In genomic region chr12:8629486-8630033, GRCh38 we compare ENCODE assay signal across 8 cellular contexts. TPM values are rescaled to one million over a fixed set of nuclear protein-coding genes. Genes with fewer than 3 reads are reported as not detected.
DNase-seq lines count a peak whose midpoint lies in the region; ATAC-seq and TF ChIP-seq lines count a peak whose summit lies in the region.

No MANE protein-coding gene starts in this region.

- CTCF ChIA-PET in activated naive CD4-positive, alpha-beta T cell treated with anti-CD3 and anti-CD28 coated beads, Interleukin-2, amount 10 ng/mL, durations not matched to agents 7 days and 5 days (lab: Charles Lee): interaction anchor here (1.2 kb wide), 1 partner anchor 17 kb away, joined by 3 read pairs; the partner anchor contains the start of gene AICDA

- DNase-seq in natural killer cell treated with Interleukin-12 subunit alpha and Interleukin-12 subunit beta and Interleukin-15 and Interleukin-18, amount 100 ng/mL, for 72 hours (ENCODE audit: low spot score): no peak
- DNase-seq in natural killer cell: no peak
- no peak for DNase-seq in GDM1 (lab: John Stamatoyannopoulos, UW)
- DNase-seq in lower lobe of right lung: no peak
- no peak for DNase-seq in HPDE6-E6E7 (ENCODE audit: extremely low spot score)
- no peak for DNase-seq in activated naive CD4-positive, alpha-beta T cell treated with anti-CD3 and anti-CD28 coated beads, Interleukin-2, amount 10 ng/mL, durations not matched to agents 7 days and 5 days

- no peak for TF ChIP-seq CTCF in natural killer cell (IDR thresholded peaks at IDR 0.05)
- no peak for TF ChIP-seq CTCF in lower lobe of right lung (IDR thresholded peaks at IDR 0.05)

- H3K4me3 ChIP-seq in lower lobe of right lung: no peak overlapping the region

- H3K36me3 ChIP-seq in lower lobe of right lung: no peaks in the 10 kb centered on the region

- no peaks in the 10 kb centered on the region for H3K27me3 ChIP-seq in lower lobe of right lung (ENCODE audit: low read depth)

- H3K27me3 Mint-ChIP-seq in natural killer cell treated with Interleukin-12 subunit alpha and Interleukin-12 subunit beta and Interleukin-15 and Interleukin-18, amount 100 ng/mL, for 72 hours: peaks cover 6 to 14% of the 10 kb centered on the region in 2 donors
- H3K27me3 Mint-ChIP-seq in natural killer cell (ENCODE audit: low read depth in 2 of 2): peaks cover 0 to under 1% of the 10 kb centered on the region in 2 donors
- H3K27me3 Mint-ChIP-seq in activated T-helper 17 cell treated with anti-CD3 and anti-CD28 coated beads, Interleukin-2, amount 50 U/mL, for 72 hours: peaks cover 9% of the 10 kb centered on the region
- peaks cover 18% of the 10 kb centered on the region for H3K27me3 Mint-ChIP-seq in activated naive CD4-positive, alpha-beta T cell treated with anti-CD3 and anti-CD28 coated beads, Interleukin-2, amount 10 ng/mL, durations not matched to agents 7 days and 5 days

- peaks cover 4 to 6% of the 10 kb centered on the region in 2 donors for H3K4me1 Mint-ChIP-seq in natural killer cell treated with Interleukin-12 subunit alpha and Interleukin-12 subunit beta and Interleukin-15 and Interleukin-18, amount 100 ng/mL, for 72 hours (ENCODE audit: low read depth in 2 of 2)
- H3K4me1 Mint-ChIP-seq in natural killer cell: no peaks in the 10 kb centered on the region
- H3K4me1 Mint-ChIP-seq in activated T-helper 17 cell treated with anti-CD3 and anti-CD28 coated beads, Interleukin-2, amount 50 U/mL, for 72 hours: no peaks in the 10 kb centered on the region
- no peaks in the 10 kb centered on the region for H3K4me1 Mint-ChIP-seq in activated naive CD4-positive, alpha-beta T cell treated with anti-CD3 and anti-CD28 coated beads, Interleukin-2, amount 10 ng/mL, durations not matched to agents 7 days and 5 days

- no peak overlapping the region for H3K27ac ChIP-seq in lower lobe of right lung

- no peaks in the 10 kb centered on the region for H3K9me3 ChIP-seq in lower lobe of right lung

- no peaks in the 10 kb centered on the region for H3K36me3 Mint-ChIP-seq in natural killer cell treated with Interleukin-12 subunit alpha and Interleukin-12 subunit beta and Interleukin-15 and Interleukin-18, amount 100 ng/mL, for 72 hours
- H3K36me3 Mint-ChIP-seq in natural killer cell: no peaks in the 10 kb centered on the region
- H3K36me3 Mint-ChIP-seq in activated T-helper 17 cell treated with anti-CD3 and anti-CD28 coated beads, Interleukin-2, amount 50 U/mL, for 72 hours (ENCODE audit: low read depth): no peaks in the 10 kb centered on the region
- H3K36me3 Mint-ChIP-seq in activated naive CD4-positive, alpha-beta T cell treated with anti-CD3 and anti-CD28 coated beads, Interleukin-2, amount 10 ng/mL, durations not matched to agents 7 days and 5 days: no peaks in the 10 kb centered on the region

- no peak overlapping the region for H3K4me3 Mint-ChIP-seq in natural killer cell treated with Interleukin-12 subunit alpha and Interleukin-12 subunit beta and Interleukin-15 and Interleukin-18, amount 100 ng/mL, for 72 hours
- no peak overlapping the region for H3K4me3 Mint-ChIP-seq in natural killer cell
- H3K4me3 Mint-ChIP-seq in activated T-helper 17 cell treated with anti-CD3 and anti-CD28 coated beads, Interleukin-2, amount 50 U/mL, for 72 hours: no peak overlapping the region
- no peak overlapping the region for H3K4me3 Mint-ChIP-seq in activated naive CD4-positive, alpha-beta T cell treated with anti-CD3 and anti-CD28 coated beads, Interleukin-2, amount 10 ng/mL, durations not matched to agents 7 days and 5 days

- no peaks in the 10 kb centered on the region for H3K9me3 Mint-ChIP-seq in natural killer cell treated with Interleukin-12 subunit alpha and Interleukin-12 subunit beta and Interleukin-15 and Interleukin-18, amount 100 ng/mL, for 72 hours
- H3K9me3 Mint-ChIP-seq in natural killer cell: no peaks in the 10 kb centered on the region
- H3K9me3 Mint-ChIP-seq in activated T-helper 17 cell treated with anti-CD3 and anti-CD28 coated beads, Interleukin-2, amount 50 U/mL, for 72 hours: no peaks in the 10 kb centered on the region
- H3K9me3 Mint-ChIP-seq in activated naive CD4-positive, alpha-beta T cell treated with anti-CD3 and anti-CD28 coated beads, Interleukin-2, amount 10 ng/mL, durations not matched to agents 7 days and 5 days: no peaks in the 10 kb centered on the region

- H3K4me1 ChIP-seq in lower lobe of right lung: no peaks in the 10 kb centered on the region

- peak; percentile 44 to 70 for ATAC-seq in natural killer cell treated with Interleukin-12 subunit alpha and Interleukin-12 subunit beta and Interleukin-15 and Interleukin-18, amount 100 ng/mL, for 72 hours
- ATAC-seq in natural killer cell (no peak), HG02938 (IDR thresholded peaks at IDR 0.05; ENCODE audit: unreplicated experiment) (peak; percentile 90), lower lobe of right lung (no peak)
- peak; percentile 23 for ATAC-seq in activated T-helper 17 cell treated with anti-CD3 and anti-CD28 coated beads, Interleukin-2, amount 50 U/mL, for 72 hours (replicated peaks)

- no peak overlapping the region for H3K27ac Mint-ChIP-seq in natural killer cell treated with Interleukin-12 subunit alpha and Interleukin-12 subunit beta and Interleukin-15 and Interleukin-18, amount 100 ng/mL, for 72 hours
- no peak overlapping the region for H3K27ac Mint-ChIP-seq in natural killer cell
- no peak overlapping the region for H3K27ac Mint-ChIP-seq in activated T-helper 17 cell treated with anti-CD3 and anti-CD28 coated beads, Interleukin-2, amount 50 U/mL, for 72 hours
- H3K27ac Mint-ChIP-seq in activated naive CD4-positive, alpha-beta T cell treated with anti-CD3 and anti-CD28 coated beads, Interleukin-2, amount 10 ng/mL, durations not matched to agents 7 days and 5 days: no peak overlapping the region

- intact Hi-C loops in natural killer cell (cut with micrococcal nuclease) (no loop called here), lower lobe of right lung (cut with DNase I) (no loop called here)

RNA-seq across cellular contexts. Expression of gene AICDA, which starts 16.9 kb away (rescaled TPM):
- total RNA-seq in natural killer cell treated with Interleukin-12 subunit alpha and Interleukin-12 subunit beta and Interleukin-15 and Interleukin-18, amount 100 ng/mL, for 72 hours: under 1 TPM in 1 of 2 donors, not detected in 1; 0.67 TPM
- total RNA-seq in natural killer cell (not detected), lower lobe of right lung (0.77 TPM)
- not detected for total RNA-seq in activated T-helper 17 cell treated with anti-CD3 and anti-CD28 coated beads, Interleukin-2, amount 50 U/mL, for 72 hours

RNA-seq across cellular contexts. Expression of gene MFAP5, which starts 33.1 kb away (rescaled TPM):
- not detected for total RNA-seq in natural killer cell treated with Interleukin-12 subunit alpha and Interleukin-12 subunit beta and Interleukin-15 and Interleukin-18, amount 100 ng/mL, for 72 hours
- not detected for total RNA-seq in natural killer cell
- not detected for total RNA-seq in activated T-helper 17 cell treated with anti-CD3 and anti-CD28 coated beads, Interleukin-2, amount 50 U/mL, for 72 hours
- 50.2 TPM for total RNA-seq in lower lobe of right lung

Comparison
In these comparisons a context has a peak if more than half of its experiments do, and no peak if none do; other contexts are left out.
1. ATAC-seq: peak in natural killer cell treated with Interleukin-12 subunit alpha and Interleukin-12 subunit beta and Interleukin-15 and Interleukin-18, amount 100 ng/mL, for 72 hours (2 of 2), HG02938 (single experiment) and activated T-helper 17 cell treated with anti-CD3 and anti-CD28 coated beads, Interleukin-2, amount 50 U/mL, for 72 hours (single experiment); none in natural killer cell (0 of 3) and lower lobe of right lung (0 of 2).
2. RNA of gene MFAP5, which starts 33.1 kb away (total RNA-seq): 50.2 TPM in lower lobe of right lung (single experiment); not detected in natural killer cell treated with Interleukin-12 subunit alpha and Interleukin-12 subunit beta and Interleukin-15 and Interleukin-18, amount 100 ng/mL, for 72 hours, not detected in natural killer cell and not detected in activated T-helper 17 cell treated with anti-CD3 and anti-CD28 coated beads, Interleukin-2, amount 50 U/mL, for 72 hours; every median in the first group is over 10 times any median in the second.